8 cellular contexts compared by ENCODE assay signal in the genomic region with DNA sequence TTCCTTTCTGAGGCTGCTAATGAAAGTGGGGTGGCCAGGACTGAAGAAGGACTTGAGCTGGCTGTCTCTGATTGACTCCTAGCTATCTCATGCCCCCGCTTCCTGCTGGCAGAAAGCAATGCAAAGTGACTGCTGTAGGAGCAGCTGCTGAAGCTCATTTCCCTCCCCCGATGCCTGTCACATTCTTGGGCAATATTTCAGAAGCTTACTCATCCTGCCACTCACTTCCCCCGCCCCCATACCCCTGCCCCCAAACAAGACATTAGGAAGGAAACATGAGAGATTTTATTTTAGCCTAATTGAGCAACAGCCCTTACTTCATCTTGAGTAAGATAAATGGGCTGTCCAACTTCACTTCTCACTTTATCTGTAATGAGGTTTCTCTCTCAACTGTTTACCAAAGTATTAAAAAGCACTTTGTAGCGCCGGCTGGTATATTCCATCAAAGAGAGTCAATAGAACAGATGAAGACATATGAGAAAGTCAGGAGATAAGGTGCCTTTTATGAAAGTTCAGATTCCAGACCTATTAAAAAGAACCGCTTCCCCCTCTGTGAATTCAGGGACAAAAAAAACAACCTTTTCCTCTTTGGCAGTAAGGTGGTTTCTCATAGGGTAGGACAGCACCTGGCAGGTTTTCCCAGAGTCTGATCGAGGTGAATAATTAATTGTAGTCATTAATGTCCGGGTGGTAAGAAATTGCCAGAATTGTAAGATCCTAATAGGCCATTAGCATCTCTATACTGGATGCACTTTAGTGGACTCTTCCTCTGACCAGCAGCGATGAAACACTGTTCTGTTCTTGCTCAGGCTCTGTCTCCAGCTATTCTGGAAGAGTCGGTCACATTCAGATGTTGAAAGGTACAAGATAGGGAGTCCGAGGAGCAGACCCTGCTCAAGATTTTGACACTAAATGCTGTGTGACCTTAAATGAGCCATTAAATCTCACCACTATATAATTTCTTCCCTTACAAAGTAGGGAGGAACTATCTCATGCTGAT.
DNase-seq lines count a peak whose midpoint lies in the region; ATAC-seq and TF ChIP-seq lines count a peak whose summit lies in the region.

No MANE protein-coding gene starts in this region.

- H3K4me1 ChIP-seq in esophagus squamous epithelium = peaks cover 8 to 21% (median 14%) of the 10 kb centered on the region in 3 donors

- TF ChIP-seq CTCF in esophagus squamous epithelium (IDR thresholded peaks at IDR 0.05) = no peak
- no peak for TF ChIP-seq CTCF in nephron progenitor cell (IDR thresholded peaks at IDR 0.05)

- no peaks in the 10 kb centered on the region for H3K9me3 ChIP-seq in esophagus squamous epithelium

- H3K36me3 ChIP-seq in esophagus squamous epithelium = no peaks in the 10 kb centered on the region

- H3K27me3 ChIP-seq in esophagus squamous epithelium = no peaks in the 10 kb centered on the region

- intact Hi-C loops in esophagus squamous epithelium (cut with DNase I) = no loop called here

- H3K27ac ChIP-seq in esophagus squamous epithelium (peak overlapping the region in 3 of 4 donors; percentile 23 to 79 (median 50)), substantia nigra (ENCODE audit: low read depth, low read length, poor library complexity, severe bottlenecking) (no peak overlapping the region)

- peak overlapping the region in 1 of 4 donors; percentile 10 for H3K4me3 ChIP-seq in esophagus squamous epithelium

- H3K4me1 Mint-ChIP-seq in nephron progenitor cell = peaks cover 34% of the 10 kb centered on the region

- WGBS in esophagus squamous epithelium, 2 donors = 21 to 41% methylated on average over 10 to 11 of the region's 11 CpGs

- H3K36me3 Mint-ChIP-seq in nephron progenitor cell (ENCODE audit: low read depth) = no peaks in the 10 kb centered on the region

- TF ChIP-seq POLR2A in esophagus squamous epithelium (IDR thresholded peaks at IDR 0.05) = no peak

- H3K9me3 Mint-ChIP-seq in nephron progenitor cell = no peaks in the 10 kb centered on the region

- peak overlapping the region; percentile 97 for H3K27ac Mint-ChIP-seq in nephron progenitor cell

- ATAC-seq in GM19023 (IDR thresholded peaks at IDR 0.05; ENCODE audit: unreplicated experiment) (peak; percentile 91), HG03139 (IDR thresholded peaks at IDR 0.05; ENCODE audit: unreplicated experiment) (peak; percentile 88)

- H3K27me3 Mint-ChIP-seq in nephron progenitor cell (ENCODE audit: low read depth, poor library complexity) = no peaks in the 10 kb centered on the region

- DNase-seq in AML-193 (lab: John Stamatoyannopoulos, UW) (peak; percentile 96), NCI-H2227 treated with DMSO at 0.1 percent for 48 hours (lab: John Stamatoyannopoulos, UW) (peak; percentile 23), esophagus squamous epithelium (lab: John Stamatoyannopoulos, UW) (peak; percentile 6), nephron progenitor cell (peak; percentile 54), substantia nigra (lab: John Stamatoyannopoulos, UW) (peak in 30 of 49 donors; percentile 3 to 68 (median 20))
- peak; percentile 76 for DNase-seq in activated CD4-positive, alpha-beta T cell treated with anti-CD3 and anti-CD28 coated beads for 48 hours

- peak overlapping the region; percentile 46 for H3K4me3 Mint-ChIP-seq in nephron progenitor cell

Comparison
In these comparisons a context has a peak if more than half of its experiments do, and no peak if none do; other contexts are left out.
1. DNase-seq: peak in every context shown above with its lines; median percentile 96 in AML-193; 76 in activated CD4-positive, alpha-beta T cell treated with anti-CD3 and anti-CD28 coated beads for 48 hours; 54 in nephron progenitor cell; 23 in NCI-H2227 treated with DMSO at 0.1 percent for 48 hours; 20 in substantia nigra; 6 in esophagus squamous epithelium.